ENCODE assay signal across 24 cellular contexts in the genomic region with DNA sequence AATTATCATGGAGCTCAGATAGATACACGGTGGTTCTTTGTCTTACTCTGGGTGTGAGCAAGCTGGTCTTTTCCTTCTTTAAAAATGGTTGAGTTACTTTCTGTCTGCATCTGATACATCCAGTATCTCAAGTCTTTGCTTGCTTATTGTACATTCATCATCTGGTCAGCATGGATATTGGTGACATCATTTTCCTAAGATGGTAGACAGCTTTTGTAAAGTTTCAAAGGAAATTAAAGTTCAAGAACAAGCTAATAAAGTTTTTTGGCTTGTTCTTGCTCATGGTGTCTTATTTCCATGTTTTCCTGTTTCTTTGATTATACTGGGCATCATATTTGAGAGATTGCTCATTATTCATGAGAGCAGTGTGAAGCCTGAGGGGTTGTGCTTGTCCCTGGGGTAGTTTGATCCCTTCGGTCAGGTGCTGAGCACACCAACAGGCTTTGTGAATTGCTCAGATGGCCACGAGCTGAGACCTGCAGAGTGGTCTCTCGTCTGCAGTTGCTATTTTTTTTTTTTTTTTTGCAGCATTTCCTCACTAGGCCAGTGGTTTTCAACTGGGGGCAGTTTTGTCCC. TPM values are rescaled to one million over a fixed set of nuclear protein-coding genes. Genes with fewer than 3 reads are reported as not detected.
DNase-seq lines count a peak whose midpoint lies in the region; ATAC-seq, FAIRE-seq and TF ChIP-seq lines count a peak whose summit lies in the region.
"Had no signal": no experiment of that assay in that cellular context is flagged by ENCODE, and none has a peak within 500 bp of the region (broad histone marks: within the 10 kb centered on the region; RNA-seq: fewer than 3 reads in every experiment).

No MANE protein-coding gene starts in this region.

- H3K4me1 Mint-ChIP-seq in activated naive CD4-positive, alpha-beta T cell treated with anti-CD3 and anti-CD28 coated beads, Interleukin-2, amount 10 ng/mL, durations not matched to agents 7 days and 5 days, result no peaks in the 10 kb centered on the region

- DNase-seq in HepG2 (ENCODE audit: low spot score), result no peak
- DNase-seq in right lobe of liver, result no peak
- no peak for DNase-seq in RWPE2 (ENCODE audit: low spot score)
- peak; percentile 91 to 92 for DNase-seq in foreskin keratinocyte
- DNase-seq in activated naive CD4-positive, alpha-beta T cell treated with anti-CD3 and anti-CD28 coated beads, Interleukin-2, amount 10 ng/mL, durations not matched to agents 7 days and 5 days, result no peak
- no peak for DNase-seq in coronary artery (ENCODE audit: low spot score)
- DNase-seq in PC-3, result no peak
- no peak for DNase-seq in NCI-H748 treated with DMSO at 0.1 percent for 48 hours (lab: John Stamatoyannopoulos, UW)
- DNase-seq: Caco-2; CD8-positive, alpha-beta T cell; GF-D8; KBM-7; MM.1S; NCI-H2029; NCI-H446; NCI-H526; Peyer's patch had no signal

- H3K9me2 ChIP-seq in PC-3 (replicated peaks; ENCODE audit: low read length), result no peaks in the 10 kb centered on the region

- POLR2A ChIA-PET in HepG2 (lab: Yijun Ruan, JAX), result no interaction called here
- POLR2A ChIA-PET in PC-3 (lab: Charles Lee; ENCODE audit: unreplicated experiment), result interaction anchor here (0.6 kb wide), 1 partner anchor 39 kb away, joined by 3 read pairs; no protein-coding TSS in a partner anchor

- TF ChIP-seq CTCF in HepG2 (CRISPR knock-in tag; IDR thresholded peaks at IDR 0.05), result no peak
- no peak for TF ChIP-seq CTCF in right lobe of liver (IDR thresholded peaks at IDR 0.05)
- no peak for TF ChIP-seq CTCF in RWPE2 (IDR thresholded peaks at IDR 0.05; ENCODE audit: poor library complexity, severe bottlenecking)
- TF ChIP-seq CTCF in foreskin keratinocyte (conservative IDR thresholded peaks at IDR 0.05), result no peak
- no peak for TF ChIP-seq CTCF in coronary artery (IDR thresholded peaks at IDR 0.05)
- no peak for TF ChIP-seq CTCF in PC-3 (conservative IDR thresholded peaks at IDR 0.05; ENCODE audit: low read depth, low read length)

- H4K20me1 ChIP-seq in HepG2 (ENCODE audit: insufficient read depth, low read length) (no peaks in the 10 kb centered on the region), PC-3 (ENCODE audit: low read length) (no peaks in the 10 kb centered on the region)

- 41% methylated on average over 4 of the region's 4 CpGs for WGBS in HepG2 (ENCODE audit: low lambda C conversion rate)
- 61% methylated on average over 3 of the region's 4 CpGs for WGBS in right lobe of liver (ENCODE audit: insufficient coverage, low coverage, low lambda C conversion rate, missing lambda C conversion rate)

- peaks cover 11% of the 10 kb centered on the region for H3K36me3 Mint-ChIP-seq in activated naive CD4-positive, alpha-beta T cell treated with anti-CD3 and anti-CD28 coated beads, Interleukin-2, amount 10 ng/mL, durations not matched to agents 7 days and 5 days

- CTCF ChIA-PET in HepG2 (lab: Yijun Ruan, JAX; ENCODE audit: low intra/inter-chr PET ratio, low total read pairs), result no interaction called here
- CTCF ChIA-PET in activated naive CD4-positive, alpha-beta T cell treated with anti-CD3 and anti-CD28 coated beads, Interleukin-2, amount 10 ng/mL, durations not matched to agents 7 days and 5 days (lab: Charles Lee), result no interaction called here
- CTCF ChIA-PET in PC-3 (lab: Charles Lee), result no interaction called here

- H3K79me2 ChIP-seq in HepG2 (ENCODE audit: insufficient read depth, low read length) (peaks cover 19% of the 10 kb centered on the region), PC-3 (ENCODE audit: low read length) (no peaks in the 10 kb centered on the region)

- H3K9me3 ChIP-seq in HepG2 (ENCODE audit: low read length), result peaks cover 29% of the 10 kb centered on the region
- no peaks in the 10 kb centered on the region for H3K9me3 ChIP-seq in right lobe of liver
- H3K9me3 ChIP-seq in RWPE2 (ENCODE audit: severe bottlenecking), result no peaks in the 10 kb centered on the region
- H3K9me3 ChIP-seq in PC-3 (ENCODE audit: low read length), result no peaks in the 10 kb centered on the region

- H3K36me3 ChIP-seq in HepG2 (replicated peaks in 1 of 2; ENCODE audit: control insufficient read depth in 1 of 2, insufficient read depth in 2 of 2, low read length in 2 of 2) (no peaks in the 10 kb centered on the region), right lobe of liver (no peaks in the 10 kb centered on the region), RWPE2 (ENCODE audit: low read depth) (no peaks in the 10 kb centered on the region), PC-3 (ENCODE audit: low read depth, low read length) (no peaks in the 10 kb centered on the region)
- H3K36me3 ChIP-seq: Peyer's patch had no signal

- BruUV-seq in HepG2 (replicated peaks; lab: Mats Ljungman, UMichigan), result no TSS peak
- BruUV-seq in PC-3 (replicated peaks; lab: Mats Ljungman, UMichigan), result no TSS peak

- TF ChIP-seq EP300 in HepG2 (IDR thresholded peaks at IDR 0.05; ENCODE audit: low read depth in 2 of 2, low read length in 2 of 2) (no peak), HepG2 (CRISPR knock-in tag; IDR thresholded peaks at IDR 0.05; ENCODE audit: borderline replicate concordance) (no peak)

- H3K27me3 ChIP-seq in HepG2 (ENCODE audit: control insufficient read depth in 1 of 2, insufficient read depth in 2 of 2, low read length in 2 of 2), result no peaks in the 10 kb centered on the region
- no peaks in the 10 kb centered on the region for H3K27me3 ChIP-seq in right lobe of liver
- H3K27me3 ChIP-seq in RWPE2 (ENCODE audit: insufficient read depth, poor library complexity, severe bottlenecking), result no peaks in the 10 kb centered on the region
- H3K27me3 ChIP-seq in foreskin keratinocyte, result no peaks in the 10 kb centered on the region
- H3K27me3 ChIP-seq in PC-3 (ENCODE audit: low read length), result no peaks in the 10 kb centered on the region
- H3K27me3 ChIP-seq: Peyer's patch had no signal

- H3F3A ChIP-seq in PC-3 (ENCODE audit: low read length, unreplicated experiment), result no peaks in the 10 kb centered on the region

- H3K4me2 ChIP-seq in HepG2 (ENCODE audit: low read depth, low read length), result no peak overlapping the region
- no peak overlapping the region for H3K4me2 ChIP-seq in PC-3 (ENCODE audit: low read length)

- no peak overlapping the region for H3K27ac Mint-ChIP-seq in activated naive CD4-positive, alpha-beta T cell treated with anti-CD3 and anti-CD28 coated beads, Interleukin-2, amount 10 ng/mL, durations not matched to agents 7 days and 5 days
- H3K27ac Mint-ChIP-seq: CD8-positive, alpha-beta T cell had no signal

- no peak overlapping the region for H2AFZ ChIP-seq in HepG2 (ENCODE audit: low read length)
- H2AFZ ChIP-seq in PC-3 (ENCODE audit: low read length), result no peak overlapping the region

- no peak for FAIRE-seq in HepG2 (lab: Jason Lieb, UNC)
- FAIRE-seq: GM12892, GM19239, HTR-8/SVneo had no signal

- no peak overlapping the region for H3K9ac ChIP-seq in HepG2 (ENCODE audit: insufficient read depth, low read depth, low read length)
- H3K9ac ChIP-seq in PC-3 (ENCODE audit: low read length), result no peak overlapping the region

- no peak for ATAC-seq in HepG2
- ATAC-seq in right lobe of liver, result no peak
- peak; percentile 71 for ATAC-seq in RWPE2 (ENCODE audit: low read depth)
- peak; percentile 90 for ATAC-seq in foreskin keratinocyte
- ATAC-seq in PC-3, result no peak
- ATAC-seq: CD8-positive, alpha-beta T cell; HCT116; SK-N-SH treated with all-trans-retinoic acid at 6 μM for 48 hours had no signal

- no peak overlapping the region for H3K4me3 Mint-ChIP-seq in activated naive CD4-positive, alpha-beta T cell treated with anti-CD3 and anti-CD28 coated beads, Interleukin-2, amount 10 ng/mL, durations not matched to agents 7 days and 5 days
- H3K4me3 Mint-ChIP-seq: CD8-positive, alpha-beta T cell had no signal

- H3K4me3 ChIP-seq in HepG2 (replicated peaks in 1 of 3; ENCODE audit: insufficient read depth in 1 of 3, low read depth in 2 of 3, low read length in 3 of 3), result no peak overlapping the region
- H3K4me3 ChIP-seq in right lobe of liver, result no peak overlapping the region
- no peak overlapping the region for H3K4me3 ChIP-seq in RWPE2 (ENCODE audit: severe bottlenecking)
- H3K4me3 ChIP-seq in coronary artery, result no peak overlapping the region
- H3K4me3 ChIP-seq in PC-3 (ENCODE audit: low read length), result no peak overlapping the region
- H3K4me3 ChIP-seq: Peyer's patch had no signal

- H3K27me3 Mint-ChIP-seq in activated naive CD4-positive, alpha-beta T cell treated with anti-CD3 and anti-CD28 coated beads, Interleukin-2, amount 10 ng/mL, durations not matched to agents 7 days and 5 days, result no peaks in the 10 kb centered on the region

- in situ Hi-C loops in HepG2 (cut with HindIII; ENCODE audit: extremely low pct_ligation_motif_present, low pct_unique_long_range_greater_than_20kb), result no loop called here

- H3K27ac ChIP-seq in HepG2 (ENCODE audit: extremely low read length, insufficient read depth, low read length) (no peak overlapping the region), right lobe of liver (no peak overlapping the region), RWPE2 (ENCODE audit: poor library complexity, severe bottlenecking) (peak overlapping the region; percentile 40), foreskin keratinocyte (peak overlapping the region; percentile 33), coronary artery (no peak overlapping the region), PC-3 (ENCODE audit: low read length) (no peak overlapping the region)
- H3K27ac ChIP-seq: C4-2B, Peyer's patch had no signal

- TF ChIP-seq POLR2A in HepG2 (IDR thresholded peaks at IDR 0.05; ENCODE audit: insufficient read depth in 1 of 2, low read depth in 2 of 2, low read length in 2 of 2) (no peak), right lobe of liver (IDR thresholded peaks at IDR 0.05) (no peak)

- intact Hi-C loops in HepG2 (cut with micrococcal nuclease; ENCODE audit: unreplicated experiment), result no loop called here
- intact Hi-C loops in right lobe of liver (cut with DNase I), result no loop called here
- intact Hi-C loops in PC-3 (cut with micrococcal nuclease), result no loop called here

- TF ChIP-seq RAD21 in HepG2 (CRISPR knock-in tag; IDR thresholded peaks at IDR 0.05), result no peak

- H3K9me3 Mint-ChIP-seq in activated naive CD4-positive, alpha-beta T cell treated with anti-CD3 and anti-CD28 coated beads, Interleukin-2, amount 10 ng/mL, durations not matched to agents 7 days and 5 days, result peaks cover 45% of the 10 kb centered on the region

- H3K4me1 ChIP-seq in HepG2 (ENCODE audit: insufficient read depth, low read length), result peaks cover 18% of the 10 kb centered on the region
- peaks cover 0 to 32% (median 12%) of the 10 kb centered on the region in 4 donors for H3K4me1 ChIP-seq in right lobe of liver
- H3K4me1 ChIP-seq in RWPE2 (ENCODE audit: insufficient read depth, poor library complexity, severe bottlenecking), result peaks cover 7% of the 10 kb centered on the region
- peaks cover 8% of the 10 kb centered on the region for H3K4me1 ChIP-seq in foreskin keratinocyte
- no peaks in the 10 kb centered on the region for H3K4me1 ChIP-seq in PC-3 (ENCODE audit: insufficient read depth, low read length)
- H3K4me1 ChIP-seq: Peyer's patch had no signal

RNA-seq across cellular contexts. Expression of a gene that starts 38.5 kb away (rescaled TPM):
- 19.5 and 20.7 TPM in 2 replicates for total RNA-seq in HepG2 (2016; rRNA removed; fragmentation: Illumina TruSeq; extraction: Trizol)
- total RNA-seq in HepG2 (2016; cell fraction: cytosol; rRNA removed; fragmentation: Illumina TruSeq; extraction: Trizol; ENCODE audit: low read depth), result 4.8 and 5.5 TPM in 2 replicates
- 19.7 and 23.1 TPM in 2 replicates for total RNA-seq in HepG2 (2016; cell fraction: insoluble cytoplasmic fraction; rRNA removed; fragmentation: Illumina TruSeq; extraction: Trizol)
- 5.1 and 5.4 TPM in 2 replicates for total RNA-seq in HepG2 (2016; cell fraction: membrane; rRNA removed; fragmentation: Illumina TruSeq; extraction: Trizol)
- 17.5 and 20.2 TPM in 2 replicates for total RNA-seq in HepG2 (2016; cell fraction: nucleus; rRNA removed; fragmentation: Illumina TruSeq; extraction: Trizol)
- 12.0 and 12.6 TPM in 2 replicates for polyA plus RNA-seq in HepG2 (2011; rRNA removed)
- polyA plus RNA-seq in HepG2 (2011; cell fraction: cytosol; rRNA removed), result 16.4 and 22.8 TPM in 2 replicates
- polyA plus RNA-seq in HepG2 (2011; cell fraction: nucleus; rRNA removed), result 11.0 and 11.8 TPM in 2 replicates
- 8.0 and 10.5 TPM in 2 replicates for polyA plus RNA-seq in HepG2 (2012)
- polyA plus RNA-seq in HepG2 (2016; cell fraction: cytosol; fragmentation: Illumina TruSeq; extraction: Trizol; ENCODE audit: low read depth), result 4.0 and 4.2 TPM in 2 replicates
- 16.3 and 18.9 TPM in 2 replicates for polyA plus RNA-seq in HepG2 (2016; cell fraction: insoluble cytoplasmic fraction; fragmentation: Illumina TruSeq; extraction: Trizol; ENCODE audit: low read depth)
- 4.2 and 4.7 TPM in 2 replicates for polyA plus RNA-seq in HepG2 (2016; cell fraction: membrane; fragmentation: Illumina TruSeq; extraction: Trizol; ENCODE audit: low read depth)
- polyA plus RNA-seq in HepG2 (2016; cell fraction: nucleus; fragmentation: Illumina TruSeq; extraction: Trizol; ENCODE audit: insufficient read depth, low read depth), result 11.8 and 13.5 TPM in 2 replicates
- polyA minus RNA-seq in HepG2 (2011; rRNA and poly(A)+ RNA removed; ENCODE audit: low replicate concordance), result 11.9 and 13.9 TPM in 2 replicates
- 4.1 and 4.6 TPM in 2 replicates for polyA minus RNA-seq in HepG2 (2011; cell fraction: cytosol; rRNA and poly(A)+ RNA removed)
- polyA minus RNA-seq in HepG2 (2011; cell fraction: nucleus; rRNA and poly(A)+ RNA removed), result 30.2 and 31.9 TPM in 2 replicates
- 10 to 100 TPM; 36.5 to 53.4 (median 42.3) TPM for total RNA-seq in right lobe of liver
- 12.6 and 24.6 TPM in 2 replicates for total RNA-seq in foreskin keratinocyte
- 21.2 and 35.2 TPM in 2 replicates for polyA plus RNA-seq in foreskin keratinocyte
- total RNA-seq in PC-3 (2014; rRNA removed), result 19.8 and 21.8 TPM in 2 replicates
- total RNA-seq: A172 had no signal

Comparison
In these comparisons a context has a peak if more than half of its experiments do, and no peak if none do; other contexts are left out.
1. ATAC-seq: peak in RWPE2 (single experiment) and foreskin keratinocyte (single experiment); none in HepG2 (single experiment), right lobe of liver (0 of 4) and PC-3 (single experiment).
2. DNase-seq: peak in foreskin keratinocyte (2 of 2); none in HepG2 (single experiment), right lobe of liver (0 of 3), RWPE2 (single experiment), activated naive CD4-positive, alpha-beta T cell treated with anti-CD3 and anti-CD28 coated beads, Interleukin-2, amount 10 ng/mL, durations not matched to agents 7 days and 5 days (single experiment), coronary artery (single experiment), PC-3 (single experiment) and NCI-H748 treated with DMSO at 0.1 percent for 48 hours (single experiment).
3. H3K27ac ChIP-seq: peak in RWPE2 (single experiment) and foreskin keratinocyte (single experiment); none in HepG2 (single experiment), right lobe of liver (0 of 3), coronary artery (0 of 2) and PC-3 (single experiment).